Comparison of ENCODE assay signal across 16 cellular contexts in the genomic region with DNA sequence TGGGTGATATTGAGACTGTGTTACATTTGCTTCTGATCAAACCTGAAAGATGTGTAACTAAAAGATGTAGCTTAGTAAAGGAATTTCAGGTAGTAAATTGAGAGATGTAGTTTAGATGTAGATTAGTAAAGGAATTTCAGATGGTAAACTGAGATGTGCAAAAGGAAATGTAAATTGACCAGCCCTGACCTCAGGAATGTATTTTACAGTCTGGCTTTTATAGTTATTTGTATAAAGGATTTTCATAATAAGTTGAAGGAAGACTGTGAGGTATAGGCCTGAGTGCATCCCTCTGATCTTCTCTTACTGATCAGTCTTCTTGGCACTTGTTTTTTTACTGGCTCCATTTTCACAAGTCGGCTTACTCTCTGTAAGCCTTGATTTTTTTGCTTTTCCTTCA. TPM values are rescaled to one million over a fixed set of nuclear protein-coding genes. Genes with fewer than 3 reads are reported as not detected.
DNase-seq lines count a peak whose midpoint lies in the region; ATAC-seq and TF ChIP-seq lines count a peak whose summit lies in the region.
"Had no signal": no experiment of that assay in that cellular context is flagged by ENCODE, and none has a peak within 500 bp of the region (broad histone marks: within the 10 kb centered on the region; RNA-seq: fewer than 3 reads in every experiment).

No MANE protein-coding gene starts in this region.

- ATAC-seq in activated T-helper 17 cell treated with anti-CD3 and anti-CD28 coated beads, Interleukin-2, amount 50 U/mL, for 72 hours (replicated peaks): no peak
- ATAC-seq in naive thymus-derived CD4-positive, alpha-beta T cell: no peak
- no peak for ATAC-seq in right lobe of liver
- no peak for ATAC-seq in GM18519 (IDR thresholded peaks at IDR 0.05; ENCODE audit: low FRiP score, unreplicated experiment)

- H3K27ac ChIP-seq in BLaER1 (peak overlapping the region; percentile 87), right lobe of liver (no peak overlapping the region)
- no peak overlapping the region for H3K27ac ChIP-seq in naive thymus-derived CD4-positive, alpha-beta T cell (ENCODE audit: low read depth, low read length)
- H3K27ac ChIP-seq: HL-60, suprapubic skin had no signal

- TF ChIP-seq CTCF in right lobe of liver (IDR thresholded peaks at IDR 0.05): no peak

- intact Hi-C loops in naive thymus-derived CD4-positive, alpha-beta T cell (cut with micrococcal nuclease): no loop called here
- intact Hi-C loops in right lobe of liver (cut with DNase I): no loop called here

- H3K36me3 ChIP-seq in BLaER1 (no peaks in the 10 kb centered on the region), right lobe of liver (no peaks in the 10 kb centered on the region)
- H3K36me3 ChIP-seq in naive thymus-derived CD4-positive, alpha-beta T cell (ENCODE audit: control insufficient read depth in 2 of 3, insufficient read depth in 3 of 3, low read length in 3 of 3): no peaks in the 10 kb centered on the region
- H3K36me3 ChIP-seq: BE2C, HAP-1, suprapubic skin had no signal

- peaks cover 36% of the 10 kb centered on the region for H4K20me1 ChIP-seq in BLaER1

- POLR2A ChIA-PET in naive thymus-derived CD4-positive, alpha-beta T cell (lab: Charles Lee): no interaction called here
- POLR2A ChIA-PET in HEK293T (lab: Yijun Ruan, JAX): no interaction called here

- no peaks in the 10 kb centered on the region for H3K36me3 Mint-ChIP-seq in activated T-helper 17 cell treated with anti-CD3 and anti-CD28 coated beads, Interleukin-2, amount 50 U/mL, for 72 hours (ENCODE audit: low read depth)
- peaks cover 0 to 22% (median 0%) of the 10 kb centered on the region in 5 donors for H3K36me3 Mint-ChIP-seq in naive thymus-derived CD4-positive, alpha-beta T cell

- TF ChIP-seq POLR2A in right lobe of liver (IDR thresholded peaks at IDR 0.05): no peak

- H3K9me3 ChIP-seq in BLaER1: no peaks in the 10 kb centered on the region
- no peaks in the 10 kb centered on the region for H3K9me3 ChIP-seq in naive thymus-derived CD4-positive, alpha-beta T cell (ENCODE audit: control insufficient read depth in 2 of 3, low read length in 3 of 3)
- no peaks in the 10 kb centered on the region for H3K9me3 ChIP-seq in right lobe of liver
- H3K9me3 ChIP-seq: BE2C, HAP-1, suprapubic skin had no signal

- H3K4me1 Mint-ChIP-seq in activated T-helper 17 cell treated with anti-CD3 and anti-CD28 coated beads, Interleukin-2, amount 50 U/mL, for 72 hours: peaks cover 46% of the 10 kb centered on the region
- peaks cover 54 to 85% (median 81%) of the 10 kb centered on the region in 7 donors for H3K4me1 Mint-ChIP-seq in naive thymus-derived CD4-positive, alpha-beta T cell

- peaks cover 83% of the 10 kb centered on the region for H3K4me1 ChIP-seq in BLaER1
- H3K4me1 ChIP-seq in naive thymus-derived CD4-positive, alpha-beta T cell (ENCODE audit: control insufficient read depth in 2 of 2, insufficient read depth in 2 of 2, low read length in 2 of 2): peaks cover 0 to 29% of the 10 kb centered on the region in 2 donors
- H3K4me1 ChIP-seq in right lobe of liver: peaks cover 0 to 23% (median 9%) of the 10 kb centered on the region in 4 donors
- H3K4me1 ChIP-seq: BE2C had no signal

- H3K4me3 ChIP-seq in BLaER1 (peak overlapping the region; percentile 77), right lobe of liver (no peak overlapping the region)
- H3K4me3 ChIP-seq in naive thymus-derived CD4-positive, alpha-beta T cell (ENCODE audit: low read length): no peak overlapping the region
- H3K4me3 ChIP-seq: suprapubic skin had no signal

- H3K27ac Mint-ChIP-seq in activated T-helper 17 cell treated with anti-CD3 and anti-CD28 coated beads, Interleukin-2, amount 50 U/mL, for 72 hours: peak overlapping the region; percentile 11
- H3K27ac Mint-ChIP-seq in naive thymus-derived CD4-positive, alpha-beta T cell: peak overlapping the region in 8 of 9 donors; percentile 10 to 71 (median 44)

- peak; percentile 10 for DNase-seq in EL
- no peak for DNase-seq in naive thymus-derived CD4-positive, alpha-beta T cell
- no peak for DNase-seq in NCI-H1436 (lab: John Stamatoyannopoulos, UW)
- no peak for DNase-seq in HEK293T (ENCODE audit: extremely low spot score)
- DNase-seq in right lobe of liver: no peak
- DNase-seq: activated CD4-positive, alpha-beta T cell treated with anti-CD3 and anti-CD28 coated beads, Interleukin-2, amount 50 U/mL, for 1 hour; activated effector memory CD4-positive, alpha-beta T cell treated with anti-CD3 and anti-CD28 coated beads, Interleukin-2, amount 50 U/mL, for 16 hours; BE2C; KG1; NCI-H524 had no signal

- H3K27me3 Mint-ChIP-seq in activated T-helper 17 cell treated with anti-CD3 and anti-CD28 coated beads, Interleukin-2, amount 50 U/mL, for 72 hours: no peaks in the 10 kb centered on the region
- no peaks in the 10 kb centered on the region for H3K27me3 Mint-ChIP-seq in naive thymus-derived CD4-positive, alpha-beta T cell

- H3K4me2 ChIP-seq in BLaER1: peak overlapping the region; percentile 91

- CTCF ChIA-PET in naive thymus-derived CD4-positive, alpha-beta T cell (lab: Charles Lee): interaction anchor here (0.6 kb wide), 1 partner anchor 101 kb away, joined by 5 read pairs; no protein-coding TSS in a partner anchor
- CTCF ChIA-PET in HEK293T (lab: Yijun Ruan, JAX): no interaction called here

- H3K4me3 Mint-ChIP-seq in activated T-helper 17 cell treated with anti-CD3 and anti-CD28 coated beads, Interleukin-2, amount 50 U/mL, for 72 hours: peak overlapping the region; percentile 38
- H3K4me3 Mint-ChIP-seq in naive thymus-derived CD4-positive, alpha-beta T cell: peak overlapping the region in 6 of 10 donors; percentile 9 to 61 (median 28)

- H3K9me3 Mint-ChIP-seq in activated T-helper 17 cell treated with anti-CD3 and anti-CD28 coated beads, Interleukin-2, amount 50 U/mL, for 72 hours: no peaks in the 10 kb centered on the region
- peaks cover 0 to 4% (median 0%) of the 10 kb centered on the region in 11 donors for H3K9me3 Mint-ChIP-seq in naive thymus-derived CD4-positive, alpha-beta T cell

- WGBS in right lobe of liver (ENCODE audit: insufficient coverage, low coverage, low lambda C conversion rate, missing lambda C conversion rate): 92% methylated on average over 1 of the region's 1 CpG

- H3K27me3 ChIP-seq in BLaER1 (no peaks in the 10 kb centered on the region), right lobe of liver (no peaks in the 10 kb centered on the region)
- H3K27me3 ChIP-seq in naive thymus-derived CD4-positive, alpha-beta T cell (ENCODE audit: control insufficient read depth in 2 of 2, insufficient read depth in 2 of 2, low read length in 2 of 2): no peaks in the 10 kb centered on the region
- H3K27me3 ChIP-seq: suprapubic skin had no signal

- H3K9ac ChIP-seq in BLaER1: peak overlapping the region; percentile 84

TF ChIP-seq in HEK293T, 16 proteins besides CTCF, POLR2A, EP300 and RAD21:
- TF ChIP-seq HDGF (IDR thresholded peaks at IDR 0.05; ENCODE audit: borderline replicate concordance) (no peak), BHLHE40 (IDR thresholded peaks at IDR 0.05; ENCODE audit: borderline replicate concordance) (no peak), ARNT (IDR thresholded peaks at IDR 0.05) (no peak), ZNF384 (IDR thresholded peaks at IDR 0.05) (no peak), FOXA1 (IDR thresholded peaks at IDR 0.05) (no peak)

RNA-seq across cellular contexts. Expression of a gene that starts 3.2 kb away (rescaled TPM):
- total RNA-seq in activated T-helper 17 cell treated with anti-CD3 and anti-CD28 coated beads, Interleukin-2, amount 50 U/mL, for 72 hours: 10 to 100 TPM; 25.4 to 27.3 TPM
- 10 to 100 TPM; 26.9 to 39.9 (median 27.9) TPM for total RNA-seq in naive thymus-derived CD4-positive, alpha-beta T cell
- 1 to 10 TPM; 4.8 to 7.4 TPM for polyA plus RNA-seq in naive thymus-derived CD4-positive, alpha-beta T cell
- 10 to 100 TPM; 15.6 to 25.3 (median 20.3) TPM for total RNA-seq in right lobe of liver
